In the genomic region with DNA sequence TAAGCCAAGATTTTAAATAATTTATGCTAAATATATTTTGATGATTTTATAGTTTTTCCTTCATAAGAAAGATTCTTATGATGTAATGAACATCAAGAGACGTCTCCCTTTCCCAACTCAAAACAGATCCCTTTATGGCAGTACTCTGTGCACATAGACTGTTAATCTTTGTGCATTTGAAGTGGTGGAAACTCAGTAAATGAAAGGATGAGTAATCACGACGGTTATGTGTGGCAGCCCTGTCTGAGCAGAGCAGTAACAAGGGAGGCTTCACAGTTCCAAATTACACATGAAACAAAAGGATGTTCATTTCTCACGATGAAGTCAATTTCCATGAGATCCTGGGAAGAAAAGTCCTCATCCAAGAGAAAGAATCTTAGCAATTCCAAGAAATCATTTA, we compare ENCODE assay signal across 22 cellular contexts.
DNase-seq lines count a peak whose midpoint lies in the region; ATAC-seq and TF ChIP-seq lines count a peak whose summit lies in the region.
"Had no signal": no experiment of that assay in that cellular context is flagged by ENCODE, and none has a peak within 500 bp of the region (broad histone marks: within the 10 kb centered on the region; RNA-seq: fewer than 3 reads in every experiment).

No MANE protein-coding gene starts in this region.

- H3K4me1 ChIP-seq in hepatocyte (ENCODE audit: insufficient read depth): peaks cover 10% of the 10 kb centered on the region
- H3K4me1 ChIP-seq: colonic mucosa, lower lobe of right lung, sigmoid colon, upper lobe of left lung had no signal

- no peak overlapping the region for H3K4me3 Mint-ChIP-seq in activated T-helper 17 cell treated with anti-CD3 and anti-CD28 coated beads, Interleukin-2, amount 50 U/mL, for 72 hours
- H3K4me3 Mint-ChIP-seq: CD4-positive, CD25-positive, alpha-beta regulatory T cell; neural crest cell had no signal

- H2AFZ ChIP-seq in hepatocyte: no peak overlapping the region

- H4K20me1 ChIP-seq in hepatocyte (ENCODE audit: insufficient read depth, poor library complexity, severe bottlenecking): no peaks in the 10 kb centered on the region

- H3K27ac Mint-ChIP-seq in activated T-helper 17 cell treated with anti-CD3 and anti-CD28 coated beads, Interleukin-2, amount 50 U/mL, for 72 hours: no peak overlapping the region
- H3K27ac Mint-ChIP-seq: activated T-helper 2 cell treated with anti-CD3 and anti-CD28 coated beads, Interferon-gamma antibody, Interleukin-2, Interleukin-4, amounts not matched to agents 10 μg/mL and 5 μg/mL and 100 μg/mL, durations not matched to agents 14 hours and 24 hours and 36 hours; CD4-positive, CD25-positive, alpha-beta regulatory T cell had no signal

- peak overlapping the region; percentile 32 for H3K27ac ChIP-seq in hepatocyte
- H3K27ac ChIP-seq: colonic mucosa, KMS-11, lower lobe of right lung, sigmoid colon, SK-N-MC, upper lobe of left lung had no signal

- TF ChIP-seq CTCF in hepatocyte (IDR thresholded peaks at IDR 0.05; ENCODE audit: poor library complexity): no peak

- WGBS in hepatocyte (ENCODE audit: low lambda C conversion rate, missing lambda C conversion rate): 43% methylated on average over 4 of the region's 4 CpGs

- no peaks in the 10 kb centered on the region for H3K4me1 Mint-ChIP-seq in activated T-helper 17 cell treated with anti-CD3 and anti-CD28 coated beads, Interleukin-2, amount 50 U/mL, for 72 hours
- H3K4me1 Mint-ChIP-seq: CD4-positive, CD25-positive, alpha-beta regulatory T cell; neural crest cell had no signal

- no peak overlapping the region for H3K4me3 ChIP-seq in hepatocyte
- H3K4me3 ChIP-seq: colonic mucosa, lower lobe of right lung, sigmoid colon, SK-N-MC, upper lobe of left lung had no signal

- H3K27me3 Mint-ChIP-seq in activated T-helper 17 cell treated with anti-CD3 and anti-CD28 coated beads, Interleukin-2, amount 50 U/mL, for 72 hours: peaks cover under 1% of the 10 kb centered on the region

- no peaks in the 10 kb centered on the region for H3K36me3 Mint-ChIP-seq in activated T-helper 17 cell treated with anti-CD3 and anti-CD28 coated beads, Interleukin-2, amount 50 U/mL, for 72 hours (ENCODE audit: low read depth)
- H3K36me3 Mint-ChIP-seq: CD4-positive, CD25-positive, alpha-beta regulatory T cell had no signal

- DNase-seq in COLO829 (ENCODE audit: low spot score) (peak; percentile 94), ELR (ENCODE audit: low read depth) (peak; percentile 4), hepatocyte (ENCODE audit: low spot score) (peak; percentile 17), NCI-H2107 (lab: John Stamatoyannopoulos, UW) (no peak), dermis blood vessel endothelial cell (no peak)
- DNase-seq: activated CD4-positive, alpha-beta T cell treated with anti-CD3 and anti-CD28 coated beads, Interleukin-2, amount 50 U/mL, for 1 hour; CD4-positive, CD25-positive, alpha-beta regulatory T cell; colonic mucosa; kidney; lower lobe of right lung; NCI-H1694; NCI-H526; posterior cingulate gyrus; sigmoid colon; upper lobe of left lung had no signal

- no peak overlapping the region for H3K4me2 ChIP-seq in hepatocyte
- H3K4me2 ChIP-seq: KMS-11 had no signal

- no peaks in the 10 kb centered on the region for H3K9me3 Mint-ChIP-seq in activated T-helper 17 cell treated with anti-CD3 and anti-CD28 coated beads, Interleukin-2, amount 50 U/mL, for 72 hours
- H3K9me3 Mint-ChIP-seq: activated T-helper 2 cell treated with anti-CD3 and anti-CD28 coated beads, Interferon-gamma antibody, Interleukin-2, Interleukin-4, amounts not matched to agents 10 μg/mL and 5 μg/mL and 100 μg/mL, durations not matched to agents 14 hours and 24 hours and 36 hours had no signal

- no peaks in the 10 kb centered on the region for H3K27me3 ChIP-seq in hepatocyte
- H3K27me3 ChIP-seq: colonic mucosa, sigmoid colon, upper lobe of left lung had no signal

- no peaks in the 10 kb centered on the region for H3K79me2 ChIP-seq in hepatocyte

- peak; percentile 67 for ATAC-seq in activated T-helper 17 cell treated with anti-CD3 and anti-CD28 coated beads, Interleukin-2, amount 50 U/mL, for 72 hours (replicated peaks)
- ATAC-seq in HG03457 (IDR thresholded peaks at IDR 0.05; ENCODE audit: unreplicated experiment) (no peak), HG03571 (IDR thresholded peaks at IDR 0.05; ENCODE audit: unreplicated experiment) (no peak)
- ATAC-seq: lower lobe of right lung had no signal

- no peaks in the 10 kb centered on the region for H3K9me3 ChIP-seq in hepatocyte (ENCODE audit: low read depth)
- H3K9me3 ChIP-seq: colonic mucosa, lower lobe of right lung, sigmoid colon, upper lobe of left lung had no signal

- no peaks in the 10 kb centered on the region for H3K36me3 ChIP-seq in hepatocyte (replicated peaks; ENCODE audit: insufficient read depth, low read depth)
- H3K36me3 ChIP-seq: colonic mucosa, lower lobe of right lung, sigmoid colon, upper lobe of left lung had no signal

- no peaks in the 10 kb centered on the region for H3K9me2 ChIP-seq in hepatocyte (replicated peaks; ENCODE audit: insufficient read depth)

Comparison
In these comparisons a context has a peak if more than half of its experiments do, and no peak if none do; other contexts are left out.
1. DNase-seq: peak in COLO829 (single experiment), ELR (single experiment) and hepatocyte (single experiment); none in NCI-H2107 (single experiment) and dermis blood vessel endothelial cell (single experiment).